Comparison of ENCODE assay signal across 15 cellular contexts in the genomic region with DNA sequence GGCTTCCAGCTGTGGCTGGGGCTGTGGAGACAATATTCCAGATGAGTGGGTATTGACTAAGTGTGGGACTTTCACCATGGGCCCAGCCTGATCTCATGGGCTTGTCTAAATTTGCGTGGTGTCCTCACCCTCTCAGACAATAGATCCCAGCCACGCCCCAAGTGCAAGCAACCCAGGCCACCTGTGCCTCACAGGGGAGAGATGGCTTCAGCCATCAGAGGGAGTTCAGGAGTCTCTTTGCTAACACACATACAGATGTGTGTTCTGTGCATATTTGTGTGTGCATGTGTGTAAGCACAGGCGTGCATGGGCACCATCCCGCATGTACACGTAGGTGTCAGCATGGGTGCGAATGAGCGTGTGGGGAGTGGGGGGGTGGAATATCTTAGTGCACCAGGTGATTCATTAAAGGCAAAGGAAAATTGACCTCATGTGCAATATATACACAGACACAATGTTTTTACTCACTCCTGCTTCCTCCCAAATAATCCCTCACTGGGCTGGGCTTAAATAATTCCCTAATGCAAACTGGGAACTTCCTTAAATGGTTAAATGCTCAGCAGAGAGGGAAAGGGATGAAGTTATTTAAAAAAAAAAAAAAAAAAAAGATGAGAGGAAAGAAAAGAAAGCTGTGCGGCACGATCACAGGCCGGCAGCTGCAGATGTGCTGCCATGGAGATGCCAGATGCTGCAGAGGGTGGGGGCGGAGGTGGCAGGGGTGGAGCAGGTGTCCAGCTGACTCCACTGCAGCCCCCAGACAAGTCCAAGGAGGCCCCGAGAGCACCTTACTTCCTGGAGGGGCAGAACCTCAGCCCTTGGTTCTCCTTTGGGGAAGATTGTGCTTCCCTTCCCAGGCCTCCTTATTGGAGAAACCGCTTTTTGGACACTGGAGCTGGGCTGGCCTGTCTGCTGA. TPM values are rescaled to one million over a fixed set of nuclear protein-coding genes. Genes with fewer than 3 reads are reported as not detected.
DNase-seq lines count a peak whose midpoint lies in the region; ATAC-seq and TF ChIP-seq lines count a peak whose summit lies in the region.
"Had no signal": no experiment of that assay in that cellular context is flagged by ENCODE, and none has a peak within 500 bp of the region (broad histone marks: within the 10 kb centered on the region; RNA-seq: fewer than 3 reads in every experiment).

No MANE protein-coding gene starts in this region.

- no peaks in the 10 kb centered on the region for H3K36me3 Mint-ChIP-seq in activated T-helper 2 cell treated with anti-CD3 and anti-CD28 coated beads, Interferon-gamma antibody, Interleukin-2, Interleukin-4, amounts not matched to agents 10 μg/mL and 5 μg/mL and 100 μg/mL, durations not matched to agents 14 hours and 24 hours and 36 hours (ENCODE audit: low read depth)
- no peaks in the 10 kb centered on the region for H3K36me3 Mint-ChIP-seq in activated naive CD4-positive, alpha-beta T cell treated with anti-CD3 and anti-CD28 coated beads, Interleukin-2, amount 50 U/mL, for 72 hours
- H3K36me3 Mint-ChIP-seq: natural killer cell treated with Interleukin-12 subunit alpha and Interleukin-12 subunit beta and Interleukin-15 and Interleukin-18, amount 100 ng/mL, for 72 hours had no signal

- DNase-seq in H7 (peak; percentile 47), NCI-H345 treated with DMSO at 0.1 percent for 48 hours (lab: John Stamatoyannopoulos, UW; ENCODE audit: unreplicated experiment) (peak; percentile 96), epithelial cell of esophagus (ENCODE audit: low read depth) (peak; percentile 93), posterior vena cava (ENCODE audit: low spot score) (peak; percentile 71)
- DNase-seq in activated T-helper 2 cell treated with anti-CD3 and anti-CD28 coated beads, Interferon-gamma antibody, Interleukin-2, Interleukin-4, amounts not matched to agents 10 μg/mL and 5 μg/mL and 100 μg/mL, durations not matched to agents 14 hours and 24 hours and 36 hours (ENCODE audit: low spot score) = no peak
- no peak for DNase-seq in activated naive CD4-positive, alpha-beta T cell treated with anti-CD3 and anti-CD28 coated beads, Interleukin-2, amount 50 U/mL, for 72 hours (ENCODE audit: low spot score in 2 of 2)
- DNase-seq: BE2C, cerebellar nuclear complex, endodermal cell, lower lobe of right lung, SJCRH30 had no signal

- H3K27me3 Mint-ChIP-seq in activated T-helper 2 cell treated with anti-CD3 and anti-CD28 coated beads, Interferon-gamma antibody, Interleukin-2, Interleukin-4, amounts not matched to agents 10 μg/mL and 5 μg/mL and 100 μg/mL, durations not matched to agents 14 hours and 24 hours and 36 hours (ENCODE audit: low read depth) = no peaks in the 10 kb centered on the region
- H3K27me3 Mint-ChIP-seq: natural killer cell treated with Interleukin-12 subunit alpha and Interleukin-12 subunit beta and Interleukin-15 and Interleukin-18, amount 100 ng/mL, for 72 hours had no signal

- no peaks in the 10 kb centered on the region for H3K9me3 Mint-ChIP-seq in activated T-helper 2 cell treated with anti-CD3 and anti-CD28 coated beads, Interferon-gamma antibody, Interleukin-2, Interleukin-4, amounts not matched to agents 10 μg/mL and 5 μg/mL and 100 μg/mL, durations not matched to agents 14 hours and 24 hours and 36 hours
- H3K9me3 Mint-ChIP-seq in activated naive CD4-positive, alpha-beta T cell treated with anti-CD3 and anti-CD28 coated beads, Interleukin-2, amount 50 U/mL, for 72 hours = no peaks in the 10 kb centered on the region
- H3K9me3 Mint-ChIP-seq: endodermal cell; natural killer cell treated with Interleukin-12 subunit alpha and Interleukin-12 subunit beta and Interleukin-15 and Interleukin-18, amount 100 ng/mL, for 72 hours had no signal

- ATAC-seq in GM21423 (IDR thresholded peaks at IDR 0.05; ENCODE audit: unreplicated experiment) (no peak), HG03460 (IDR thresholded peaks at IDR 0.05; ENCODE audit: unreplicated experiment) (no peak)
- ATAC-seq in activated naive CD4-positive, alpha-beta T cell treated with anti-CD3 and anti-CD28 coated beads, Interleukin-2, amount 50 U/mL, for 72 hours = no peak
- ATAC-seq: gastroesophageal sphincter, lower lobe of right lung had no signal

- no peaks in the 10 kb centered on the region for H3K27me3 ChIP-seq in H7 (ENCODE audit: control insufficient read depth, insufficient read depth, low read length)
- H3K27me3 ChIP-seq: BE2C, gastroesophageal sphincter had no signal

- H3K4me3 Mint-ChIP-seq in activated T-helper 2 cell treated with anti-CD3 and anti-CD28 coated beads, Interferon-gamma antibody, Interleukin-2, Interleukin-4, amounts not matched to agents 10 μg/mL and 5 μg/mL and 100 μg/mL, durations not matched to agents 14 hours and 24 hours and 36 hours (ENCODE audit: low read depth) = no peak overlapping the region
- H3K4me3 Mint-ChIP-seq: endodermal cell; natural killer cell treated with Interleukin-12 subunit alpha and Interleukin-12 subunit beta and Interleukin-15 and Interleukin-18, amount 100 ng/mL, for 72 hours had no signal

- no peak overlapping the region for H3K27ac Mint-ChIP-seq in activated T-helper 2 cell treated with anti-CD3 and anti-CD28 coated beads, Interferon-gamma antibody, Interleukin-2, Interleukin-4, amounts not matched to agents 10 μg/mL and 5 μg/mL and 100 μg/mL, durations not matched to agents 14 hours and 24 hours and 36 hours
- peak overlapping the region in 1 of 2 donors; percentile 46 for H3K27ac Mint-ChIP-seq in activated naive CD4-positive, alpha-beta T cell treated with anti-CD3 and anti-CD28 coated beads, Interleukin-2, amount 50 U/mL, for 72 hours
- H3K27ac Mint-ChIP-seq: endodermal cell; natural killer cell treated with Interleukin-12 subunit alpha and Interleukin-12 subunit beta and Interleukin-15 and Interleukin-18, amount 100 ng/mL, for 72 hours had no signal

- H3K4me3 ChIP-seq in H7 (ENCODE audit: insufficient read depth, low read depth, low read length) (no peak overlapping the region), epithelial cell of esophagus (ENCODE audit: low read length) (no peak overlapping the region)
- H3K4me3 ChIP-seq: gastroesophageal sphincter, lower lobe of right lung, SJCRH30 had no signal

- TF ChIP-seq CTCF in epithelial cell of esophagus (IDR thresholded peaks at IDR 0.05; ENCODE audit: insufficient read depth, low read depth, low read length, missing control alignments) = peak; percentile 17

- peaks cover 4% of the 10 kb centered on the region for H3K4me1 Mint-ChIP-seq in activated T-helper 2 cell treated with anti-CD3 and anti-CD28 coated beads, Interferon-gamma antibody, Interleukin-2, Interleukin-4, amounts not matched to agents 10 μg/mL and 5 μg/mL and 100 μg/mL, durations not matched to agents 14 hours and 24 hours and 36 hours (ENCODE audit: low read depth)

- no peaks in the 10 kb centered on the region for H3K36me3 ChIP-seq in H7 (replicated peaks; ENCODE audit: control insufficient read depth, insufficient read depth, low read length)
- H3K36me3 ChIP-seq: BE2C, gastroesophageal sphincter, lower lobe of right lung, SJCRH30 had no signal

- intact Hi-C loops in posterior vena cava (cut with DNase I) = no loop called here
- intact Hi-C loops in activated T-helper 2 cell treated with anti-CD3 and anti-CD28 coated beads, Interferon-gamma antibody, Interleukin-2, Interleukin-4, amounts not matched to agents 10 μg/mL and 5 μg/mL and 100 μg/mL, durations not matched to agents 14 hours and 24 hours and 36 hours (cut with micrococcal nuclease) = no loop called here

RNA-seq across cellular contexts. Expression of a gene that starts 24.0 kb away (rescaled TPM):
- 30.7 and 32.7 TPM in 2 replicates for total RNA-seq in H7 (2014; rRNA removed; shearing (Covaris generic))
- total RNA-seq in posterior vena cava = 10 to 100 TPM; 32.6 to 45.1 TPM
- 1.6 and 2.8 TPM in 2 replicates for total RNA-seq in activated T-helper 2 cell treated with anti-CD3 and anti-CD28 coated beads, Interferon-gamma antibody, Interleukin-2, Interleukin-4, amounts not matched to agents 10 μg/mL and 5 μg/mL and 100 μg/mL, durations not matched to agents 14 hours and 24 hours and 36 hours
- total RNA-seq in activated naive CD4-positive, alpha-beta T cell treated with anti-CD3 and anti-CD28 coated beads, Interleukin-2, amount 50 U/mL, for 72 hours = 1 to 10 TPM; 1.1 to 1.8 TPM

Comparison
In these comparisons a context has a peak if more than half of its experiments do, and no peak if none do; other contexts are left out.
1. DNase-seq: peak in H7 (single experiment), NCI-H345 treated with DMSO at 0.1 percent for 48 hours (single experiment), epithelial cell of esophagus (single experiment) and posterior vena cava (single experiment); none in activated T-helper 2 cell treated with anti-CD3 and anti-CD28 coated beads, Interferon-gamma antibody, Interleukin-2, Interleukin-4, amounts not matched to agents 10 μg/mL and 5 μg/mL and 100 μg/mL, durations not matched to agents 14 hours and 24 hours and 36 hours (single experiment) and activated naive CD4-positive, alpha-beta T cell treated with anti-CD3 and anti-CD28 coated beads, Interleukin-2, amount 50 U/mL, for 72 hours (0 of 2).